In genomic region chr1:200912737-200913407, GRCh38 we compare ENCODE assay signal across 28 cellular contexts. TPM values are rescaled to one million over a fixed set of nuclear protein-coding genes. Genes with fewer than 3 reads are reported as not detected.
A peak's percentile ranks its signal among the peaks of the same experiment; 100 is the strongest.
DNase-seq lines count a peak whose midpoint lies in the region; ATAC-seq, FAIRE-seq and TF ChIP-seq lines count a peak whose summit lies in the region.
"Had no signal": no experiment of that assay in that cellular context is flagged by ENCODE, and none has a peak within 500 bp of the region (broad histone marks: within the 10 kb centered on the region; RNA-seq: fewer than 3 reads in every experiment).

No MANE protein-coding gene starts in this region.

- TF ChIP-seq CTCF in HepG2 (CRISPR knock-in tag; IDR thresholded peaks at IDR 0.05) (no peak), right lobe of liver (IDR thresholded peaks at IDR 0.05) (no peak), transverse colon (IDR thresholded peaks at IDR 0.05) (no peak)

- H3K4me3 ChIP-seq in HepG2 (replicated peaks in 1 of 3; ENCODE audit: insufficient read depth in 1 of 3, low read depth in 2 of 3, low read length in 3 of 3) = no peak overlapping the region
- H3K4me3 ChIP-seq in right lobe of liver = no peak overlapping the region
- no peak overlapping the region for H3K4me3 ChIP-seq in esophagus (ENCODE audit: low read depth in 1 of 2, low read length in 2 of 2)
- H3K4me3 ChIP-seq in mucosa of rectum (ENCODE audit: low read length in 2 of 2) = no peak overlapping the region
- H3K4me3 ChIP-seq in transverse colon = no peak overlapping the region
- H3K4me3 ChIP-seq: A549, cardiac muscle cell, left lung had no signal

- no peak for TF ChIP-seq EP300 in HepG2 (IDR thresholded peaks at IDR 0.05; ENCODE audit: low read depth in 2 of 2, low read length in 2 of 2)
- TF ChIP-seq EP300 in HepG2 (CRISPR knock-in tag; IDR thresholded peaks at IDR 0.05; ENCODE audit: borderline replicate concordance) = no peak
- no peak for TF ChIP-seq EP300 in transverse colon (IDR thresholded peaks at IDR 0.05; ENCODE audit: low read depth)

- no peak overlapping the region for H2AFZ ChIP-seq in HepG2 (ENCODE audit: low read length)

- intact Hi-C loops in HepG2 (cut with micrococcal nuclease; ENCODE audit: unreplicated experiment) = no loop called here
- intact Hi-C loops in right lobe of liver (cut with DNase I) = no loop called here
- intact Hi-C loops in transverse colon (cut with DNase I; ENCODE audit: low total_unique reads) = no loop called here

- 91% methylated on average over 13 of the region's 13 CpGs for WGBS in HepG2 (ENCODE audit: low lambda C conversion rate)
- 89% methylated on average over 7 of the region's 13 CpGs for WGBS in right lobe of liver (ENCODE audit: insufficient coverage, low coverage, low lambda C conversion rate, missing lambda C conversion rate)
- WGBS in esophagus, 2 donors = 61 to 80% methylated on average over 13 of the region's 13 CpGs
- WGBS in transverse colon (ENCODE audit: low coverage in 1 of 2), 2 donors = 66 to 100% methylated on average over 1 to 13 of the region's 13 CpGs

- CTCF ChIA-PET in HepG2 (lab: Yijun Ruan, JAX; ENCODE audit: low intra/inter-chr PET ratio, low total read pairs) = no interaction called here

- no peak for DNase-seq in HepG2 (ENCODE audit: low spot score)
- no peak for DNase-seq in right lobe of liver
- DNase-seq in transverse colon = peak; percentile 76
- no peak for DNase-seq in GM12891 (ENCODE audit: insufficient read length, low spot score)
- DNase-seq in NOMO-1 (lab: John Stamatoyannopoulos, UW; ENCODE audit: unreplicated experiment in 2 of 2) = no peak
- DNase-seq in GM03348 (ENCODE audit: low spot score) = no peak
- DNase-seq: activated CD4-positive, alpha-beta memory T cell treated with anti-CD3 and anti-CD28 coated beads for 36 hours; activated CD8-positive, alpha-beta memory T cell treated with anti-CD3 and anti-CD28 coated beads, Interleukin-2, amount 50 U/mL, for 48 hours; left lung; midbrain; NCI-H1930; NCI-H345; NCI-H774; PC-3; SIG-M5 had no signal

- no peaks in the 10 kb centered on the region for H3K79me2 ChIP-seq in HepG2 (ENCODE audit: insufficient read depth, low read length)

- H4K20me1 ChIP-seq in HepG2 (ENCODE audit: insufficient read depth, low read length) = no peaks in the 10 kb centered on the region

- H3K9ac ChIP-seq in HepG2 (ENCODE audit: insufficient read depth, low read depth, low read length) (no peak overlapping the region), mucosa of rectum (ENCODE audit: low read depth in 1 of 2, low read length in 2 of 2) (peak overlapping the region; percentile 34 to 48)
- H3K9ac ChIP-seq: KMS-11 had no signal

- H3K27ac ChIP-seq in HepG2 (ENCODE audit: extremely low read length, insufficient read depth, low read length) (no peak overlapping the region), right lobe of liver (no peak overlapping the region), esophagus (ENCODE audit: low read depth in 2 of 2, low read length in 1 of 2) (peak overlapping the region; percentile 78 to 85), mucosa of rectum (ENCODE audit: low read depth in 2 of 2, low read length in 2 of 2) (peak overlapping the region; percentile 43 to 61), transverse colon (peak overlapping the region; percentile 34 to 65 (median 45))
- H3K27ac ChIP-seq: cardiac muscle cell, KMS-11, left lung had no signal

- FAIRE-seq in HepG2 (lab: Jason Lieb, UNC) = no peak
- FAIRE-seq in GM12891 (lab: Jason Lieb, UNC) = no peak
- FAIRE-seq: A549, GM12892, H54, HTR-8/SVneo had no signal

- ATAC-seq in HepG2 (no peak), right lobe of liver (no peak)
- ATAC-seq: A549; activated naive CD4-positive, alpha-beta T cell treated with anti-CD3 and anti-CD28 coated beads, Interleukin-2, amount 50 U/mL, for 72 hours; left lung; PC-3 had no signal

- POLR2A ChIA-PET in HepG2 (lab: Yijun Ruan, JAX) = interaction anchor here (1.0 kb wide), 1 partner anchor 17 kb away, joined by 4 read pairs; no protein-coding TSS in a partner anchor

- TF ChIP-seq RAD21 in HepG2 (CRISPR knock-in tag; IDR thresholded peaks at IDR 0.05) = no peak

- H3K36me3 ChIP-seq in HepG2 (replicated peaks in 1 of 2; ENCODE audit: control insufficient read depth in 1 of 2, insufficient read depth in 2 of 2, low read length in 2 of 2) (peaks cover 12 to 32% of the 10 kb centered on the region in 2 experiments; a peak in 4 of 5 replicates), right lobe of liver (no peaks in the 10 kb centered on the region), esophagus (ENCODE audit: control insufficient read depth in 2 of 2, insufficient read depth in 2 of 2, low read length in 1 of 2) (peaks cover 0 to 25% of the 10 kb centered on the region in 2 donors), mucosa of rectum (ENCODE audit: control insufficient read depth in 2 of 2, insufficient read depth in 2 of 2, low read length in 2 of 2) (peaks cover 28 to 45% of the 10 kb centered on the region in 2 donors), transverse colon (no peaks in the 10 kb centered on the region)
- H3K36me3 ChIP-seq: cardiac muscle cell had no signal

- H3K27me3 ChIP-seq in HepG2 (ENCODE audit: control insufficient read depth in 1 of 2, insufficient read depth in 2 of 2, low read length in 2 of 2) (no peaks in the 10 kb centered on the region), right lobe of liver (no peaks in the 10 kb centered on the region), esophagus (ENCODE audit: control insufficient read depth in 1 of 2, insufficient read depth in 2 of 2, low read length in 2 of 2) (no peaks in the 10 kb centered on the region), mucosa of rectum (ENCODE audit: control insufficient read depth in 2 of 2, insufficient read depth in 2 of 2, low read length in 2 of 2) (no peaks in the 10 kb centered on the region), transverse colon (no peaks in the 10 kb centered on the region)
- H3K27me3 ChIP-seq: cardiac muscle cell had no signal

- H3K4me1 ChIP-seq in HepG2 (ENCODE audit: insufficient read depth, low read length) (peaks cover 30% of the 10 kb centered on the region), right lobe of liver (no peaks in the 10 kb centered on the region), esophagus (ENCODE audit: control insufficient read depth in 2 of 2, insufficient read depth in 2 of 2, low read length in 1 of 2) (peaks cover 5 to 24% of the 10 kb centered on the region in 2 donors), mucosa of rectum (ENCODE audit: control insufficient read depth in 2 of 2, insufficient read depth in 2 of 2, low read length in 2 of 2) (peaks cover 25 to 41% of the 10 kb centered on the region in 2 donors), transverse colon (peaks cover 4 to 45% (median 30%) of the 10 kb centered on the region in 4 donors)
- H3K4me1 ChIP-seq: left lung had no signal

- no TSS peak for BruUV-seq in HepG2 (replicated peaks; lab: Mats Ljungman, UMichigan)

- in situ Hi-C loops in HepG2 (cut with HindIII; ENCODE audit: extremely low pct_ligation_motif_present, low pct_unique_long_range_greater_than_20kb) (no loop called here), transverse colon (cut with MboI; ENCODE audit: low pct_ligation_motif_present in 1 of 4, low pct_unique_long_range_greater_than_20kb in 1 of 4, low sequenced_read_pairs in 3 of 4) (no loop called here)

- no peak overlapping the region for H3K4me2 ChIP-seq in HepG2 (ENCODE audit: low read depth, low read length)
- H3K4me2 ChIP-seq: A549, KMS-11 had no signal

- TF ChIP-seq POLR2A in HepG2 (IDR thresholded peaks at IDR 0.05; ENCODE audit: insufficient read depth in 1 of 2, low read depth in 2 of 2, low read length in 2 of 2) (no peak), right lobe of liver (IDR thresholded peaks at IDR 0.05) (no peak), transverse colon (IDR thresholded peaks at IDR 0.05) (peak; percentile 13), GM12891 (IDR thresholded peaks at IDR 0.05; ENCODE audit: low read depth, low read length) (no peak)

- H3K9me3 ChIP-seq in HepG2 (ENCODE audit: low read length) = no peaks in the 10 kb centered on the region
- no peaks in the 10 kb centered on the region for H3K9me3 ChIP-seq in right lobe of liver
- no peaks in the 10 kb centered on the region for H3K9me3 ChIP-seq in esophagus (ENCODE audit: control insufficient read depth in 2 of 2, insufficient read depth in 1 of 2, low read depth in 1 of 2, low read length in 1 of 2)
- H3K9me3 ChIP-seq in mucosa of rectum (ENCODE audit: control insufficient read depth in 2 of 2, low read length in 2 of 2) = no peaks in the 10 kb centered on the region
- no peaks in the 10 kb centered on the region for H3K9me3 ChIP-seq in transverse colon
- H3K9me3 ChIP-seq: A549, left lung had no signal

RNA-seq across cellular contexts. Expression of gene INAVA, which starts 18.2 kb away (rescaled TPM):
- total RNA-seq in HepG2 (2016; rRNA removed; fragmentation: Illumina TruSeq; extraction: Trizol) (11.7 and 13.5 TPM in 2 replicates), right lobe of liver (under 1 TPM; 0.29 to 0.55 (median 0.41) TPM), transverse colon (100 to 1,000 TPM; 139 to 609 (median 265) TPM)
- 3.1 and 3.9 TPM in 2 replicates for total RNA-seq in HepG2 (2016; cell fraction: cytosol; rRNA removed; fragmentation: Illumina TruSeq; extraction: Trizol; ENCODE audit: low read depth)
- total RNA-seq in HepG2 (2016; cell fraction: insoluble cytoplasmic fraction; rRNA removed; fragmentation: Illumina TruSeq; extraction: Trizol) = 10.6 and 11.8 TPM in 2 replicates
- 8.9 and 10.3 TPM in 2 replicates for total RNA-seq in HepG2 (2016; cell fraction: membrane; rRNA removed; fragmentation: Illumina TruSeq; extraction: Trizol)
- total RNA-seq in HepG2 (2016; cell fraction: nucleus; rRNA removed; fragmentation: Illumina TruSeq; extraction: Trizol) = 11.6 and 14.2 TPM in 2 replicates
- polyA plus RNA-seq in HepG2 (2011; rRNA removed) (6.0 and 6.4 TPM in 2 replicates), esophagus (10 to 100 TPM; 39.4 to 41.9 TPM)
- polyA plus RNA-seq in HepG2 (2011; cell fraction: cytosol; rRNA removed) = 3.9 and 5.0 TPM in 2 replicates
- polyA plus RNA-seq in HepG2 (2011; cell fraction: nucleus; rRNA removed) = 18.1 and 23.0 TPM in 2 replicates
- 3.4 and 3.6 TPM in 2 replicates for polyA plus RNA-seq in HepG2 (2012)
- 1.4 and 1.5 TPM in 2 replicates for polyA plus RNA-seq in HepG2 (2016; cell fraction: cytosol; fragmentation: Illumina TruSeq; extraction: Trizol; ENCODE audit: low read depth)
- 10.3 and 14.8 TPM in 2 replicates for polyA plus RNA-seq in HepG2 (2016; cell fraction: insoluble cytoplasmic fraction; fragmentation: Illumina TruSeq; extraction: Trizol; ENCODE audit: low read depth)
- 4.6 and 5.4 TPM in 2 replicates for polyA plus RNA-seq in HepG2 (2016; cell fraction: membrane; fragmentation: Illumina TruSeq; extraction: Trizol; ENCODE audit: low read depth)
- 28.3 and 29.7 TPM in 2 replicates for polyA plus RNA-seq in HepG2 (2016; cell fraction: nucleus; fragmentation: Illumina TruSeq; extraction: Trizol; ENCODE audit: insufficient read depth, low read depth)
- polyA minus RNA-seq in HepG2 (2011; rRNA and poly(A)+ RNA removed; ENCODE audit: low replicate concordance) = 0.42 and 11.2 TPM in 2 replicates
- polyA minus RNA-seq in HepG2 (2011; cell fraction: cytosol; rRNA and poly(A)+ RNA removed) = 4.3 and 7.2 TPM in 2 replicates
- polyA minus RNA-seq in HepG2 (2011; cell fraction: nucleus; rRNA and poly(A)+ RNA removed) = 6.0 and 7.9 TPM in 2 replicates
- 4.5 TPM for polyA plus RNA-seq in GM12891 (2012; ENCODE audit: low read depth, missing spikeins)
- total RNA-seq: activated CD4-positive, alpha-beta memory T cell treated with anti-CD3 and anti-CD28 coated beads for 36 hours; activated T-helper 2 cell treated with anti-CD3 and anti-CD28 coated beads, Interferon-gamma antibody, Interleukin-2, Interleukin-4, amounts not matched to agents 10 μg/mL and 5 μg/mL and 100 μg/mL, durations not matched to agents 14 hours and 24 hours and 36 hours had no signal

RNA-seq across cellular contexts. Expression of gene GPR25, which starts 40.1 kb away (rescaled TPM):
- total RNA-seq in HepG2 (2016; rRNA removed; fragmentation: Illumina TruSeq; extraction: Trizol) (not detected in 2 replicates), right lobe of liver (not detected), transverse colon (under 1 TPM in 1 of 4 donors, not detected in 3; 0.48 TPM)
- total RNA-seq in HepG2 (2016; cell fraction: cytosol; rRNA removed; fragmentation: Illumina TruSeq; extraction: Trizol; ENCODE audit: low read depth) = not detected in 2 replicates
- total RNA-seq in HepG2 (2016; cell fraction: insoluble cytoplasmic fraction; rRNA removed; fragmentation: Illumina TruSeq; extraction: Trizol) = not detected in 2 replicates
- total RNA-seq in HepG2 (2016; cell fraction: membrane; rRNA removed; fragmentation: Illumina TruSeq; extraction: Trizol) = not detected in 2 replicates
- not detected in 2 replicates for total RNA-seq in HepG2 (2016; cell fraction: nucleus; rRNA removed; fragmentation: Illumina TruSeq; extraction: Trizol)
- polyA plus RNA-seq in HepG2 (2011; rRNA removed) (not detected in 2 replicates), esophagus (under 1 TPM; 0.14 to 0.55 TPM)
- polyA plus RNA-seq in HepG2 (2011; cell fraction: cytosol; rRNA removed) = not detected in 2 replicates
- polyA plus RNA-seq in HepG2 (2011; cell fraction: nucleus; rRNA removed) = 0.14 TPM in 1 of 2 replicates, not detected in the other
- not detected in 2 replicates for polyA plus RNA-seq in HepG2 (2012)
- polyA plus RNA-seq in HepG2 (2016; cell fraction: cytosol; fragmentation: Illumina TruSeq; extraction: Trizol; ENCODE audit: low read depth) = not detected in 2 replicates
- not detected in 2 replicates for polyA plus RNA-seq in HepG2 (2016; cell fraction: insoluble cytoplasmic fraction; fragmentation: Illumina TruSeq; extraction: Trizol; ENCODE audit: low read depth)
- polyA plus RNA-seq in HepG2 (2016; cell fraction: membrane; fragmentation: Illumina TruSeq; extraction: Trizol; ENCODE audit: low read depth) = not detected in 2 replicates
- polyA plus RNA-seq in HepG2 (2016; cell fraction: nucleus; fragmentation: Illumina TruSeq; extraction: Trizol; ENCODE audit: insufficient read depth, low read depth) = not detected in 2 replicates
- not detected in 2 replicates for polyA minus RNA-seq in HepG2 (2011; rRNA and poly(A)+ RNA removed; ENCODE audit: low replicate concordance)
- not detected in 2 replicates for polyA minus RNA-seq in HepG2 (2011; cell fraction: cytosol; rRNA and poly(A)+ RNA removed)
- not detected in 2 replicates for polyA minus RNA-seq in HepG2 (2011; cell fraction: nucleus; rRNA and poly(A)+ RNA removed)
- polyA plus RNA-seq in GM12891 (2012; ENCODE audit: low read depth, missing spikeins) = not detected
- total RNA-seq: activated CD4-positive, alpha-beta memory T cell treated with anti-CD3 and anti-CD28 coated beads for 36 hours; activated naive CD4-positive, alpha-beta T cell treated with anti-CD3 and anti-CD28 coated beads, Interleukin-2, amount 50 U/mL, for 72 hours; activated T-helper 2 cell treated with anti-CD3 and anti-CD28 coated beads, Interferon-gamma antibody, Interleukin-2, Interleukin-4, amounts not matched to agents 10 μg/mL and 5 μg/mL and 100 μg/mL, durations not matched to agents 14 hours and 24 hours and 36 hours; Daoy; PC-3; urinary bladder had no signal
- polyA plus RNA-seq: A549, cardiac muscle cell, neural cell had no signal

Comparison
In these comparisons a context has a peak if more than half of its experiments do, and no peak if none do; other contexts are left out.
1. H3K27ac ChIP-seq: peak in esophagus (2 of 2), mucosa of rectum (2 of 2) and transverse colon (4 of 4); none in HepG2 (single experiment) and right lobe of liver (0 of 3).
2. RNA of gene INAVA, which starts 18.2 kb away (total RNA-seq): 139 to 609 TPM in transverse colon; 3.1 to 14.2 TPM in HepG2 and 0.29 to 0.55 TPM in right lobe of liver; every median in the first group is over 4 times any median in the second.